Comparison of ENCODE assay signal across 11 cellular contexts in genomic region chr2:200750323-200750910, GRCh38.
DNase-seq lines count a peak whose midpoint lies in the region; ATAC-seq and TF ChIP-seq lines count a peak whose summit lies in the region.
"Had no signal": no experiment of that assay in that cellular context is flagged by ENCODE, and none has a peak within 500 bp of the region (broad histone marks: within the 10 kb centered on the region; RNA-seq: fewer than 3 reads in every experiment).

No MANE protein-coding gene starts in this region.

- no peak overlapping the region for H4K5ac ChIP-seq in IMR-90 (ENCODE audit: low read depth, low read length)

- no peak overlapping the region for H3K27ac ChIP-seq in IMR-90 (ENCODE audit: insufficient read depth, low read length)

- H3K18ac ChIP-seq in IMR-90 (ENCODE audit: low read depth, low read length) = no peak overlapping the region

- no peak overlapping the region for H3K4me3 ChIP-seq in IMR-90 (ENCODE audit: insufficient read depth, low read depth, low read length)

- H3K4ac ChIP-seq in IMR-90 (ENCODE audit: low read depth, low read length) = no peak overlapping the region

- H3K4me1 ChIP-seq in IMR-90 (ENCODE audit: control insufficient read depth, insufficient read depth, low read length) = peaks cover 23% of the 10 kb centered on the region

- 60% methylated on average over 1 of the region's 6 CpGs; no CpG with 5 or more reads in 1 of the 2 experiments for WGBS in IMR-90 (ENCODE audit: extremely low coverage in 2 of 2, insufficient read length in 1 of 2), 2 experiments

- no peaks in the 10 kb centered on the region for H3K9me3 Mint-ChIP-seq in progenitor cell of endocrine pancreas (ENCODE audit: low read depth)
- H3K9me3 Mint-ChIP-seq: CD8-positive, alpha-beta memory T cell; HFFc6 had no signal

- H2AK5ac ChIP-seq in IMR-90 (ENCODE audit: low read depth, low read length) = peak overlapping the region; percentile 73; the same call in 1 of the 2 replicates

- H3K27ac Mint-ChIP-seq in progenitor cell of endocrine pancreas = no peak overlapping the region
- H3K27ac Mint-ChIP-seq: CD8-positive, alpha-beta memory T cell; HFFc6 had no signal

- TF ChIP-seq RAD21 in IMR-90 (IDR thresholded peaks at IDR 0.05; ENCODE audit: low read length) = no peak

- intact Hi-C loops in IMR-90 (cut with micrococcal nuclease) = no loop called here

- H3K14ac ChIP-seq in IMR-90 (replicated peaks; ENCODE audit: low read depth, low read length) = no peak overlapping the region

- TF ChIP-seq CTCF in IMR-90 (conservative IDR thresholded peaks at IDR 0.05; ENCODE audit: low read depth, low read length) (no peak), progenitor cell of endocrine pancreas (IDR thresholded peaks at IDR 0.05; ENCODE audit: unreplicated experiment) (no peak)

- H4K20me1 ChIP-seq in IMR-90 (ENCODE audit: insufficient read depth, low read length) = no peaks in the 10 kb centered on the region

- H4K8ac ChIP-seq in IMR-90 (ENCODE audit: low read depth in 2 of 2, low read length in 2 of 2) = no peak overlapping the region

- peaks cover 17% of the 10 kb centered on the region for H3K9me1 ChIP-seq in IMR-90 (ENCODE audit: insufficient read depth, low read length)

- H4K91ac ChIP-seq in IMR-90 (ENCODE audit: insufficient read depth, low read depth, low read length) = no peak overlapping the region

- H3K27me3 Mint-ChIP-seq in progenitor cell of endocrine pancreas = peaks cover 16% of the 10 kb centered on the region

- no peak overlapping the region for H2AFZ ChIP-seq in IMR-90 (replicated peaks; ENCODE audit: low read length, poor library complexity)

- H3K9me3 ChIP-seq in IMR-90 (ENCODE audit: control insufficient read depth, insufficient read depth, low read length) = no peaks in the 10 kb centered on the region

- no peak overlapping the region for H2BK120ac ChIP-seq in IMR-90 (ENCODE audit: low read depth, low read length)

- no peaks in the 10 kb centered on the region for H3K36me3 Mint-ChIP-seq in progenitor cell of endocrine pancreas (ENCODE audit: insufficient read depth)
- H3K36me3 Mint-ChIP-seq: CD8-positive, alpha-beta memory T cell had no signal

- H3K4me1 Mint-ChIP-seq in progenitor cell of endocrine pancreas (ENCODE audit: low read depth) = peaks cover 16% of the 10 kb centered on the region
- H3K4me1 Mint-ChIP-seq: CD8-positive, alpha-beta memory T cell had no signal

- no peak overlapping the region for H3K9ac ChIP-seq in IMR-90 (ENCODE audit: low read depth, low read length)

- POLR2A ChIA-PET in IMR-90 (lab: Charles Lee; ENCODE audit: unreplicated experiment) = no interaction called here

- H2BK5ac ChIP-seq in IMR-90 (ENCODE audit: low read depth, low read length, poor library complexity, severe bottlenecking) = no peak overlapping the region

- H3K23ac ChIP-seq in IMR-90 (ENCODE audit: low read depth, low read length) = no peak overlapping the region

- H2AK9ac ChIP-seq in IMR-90 (replicated peaks; ENCODE audit: low read depth, low read length, poor library complexity) = no peak overlapping the region

- no peaks in the 10 kb centered on the region for H3K36me3 ChIP-seq in IMR-90 (ENCODE audit: control insufficient read depth, insufficient read depth, low read length)

- H2BK20ac ChIP-seq in IMR-90 (ENCODE audit: low read depth, low read length) = no peak overlapping the region

- H3K79me1 ChIP-seq in IMR-90 (ENCODE audit: low read depth in 1 of 2, low read length in 2 of 2) = no peaks in the 10 kb centered on the region; a peak in 1 of 4 replicates

- dilution Hi-C loops in IMR-90 (cut with HindIII; ENCODE audit: low sequenced_read_pairs, unreplicated experiment) = no loop called here

- TF ChIP-seq POLR2A in IMR-90 (IDR thresholded peaks at IDR 0.05; ENCODE audit: low read depth, low read length) = no peak

- no TSS peak for BruUV-seq in IMR-90 (replicated peaks; lab: Mats Ljungman, UMichigan)

- CTCF ChIA-PET in IMR-90 (lab: Yijun Ruan, JAX) = no interaction called here

- H3K4me2 ChIP-seq in IMR-90 (ENCODE audit: low read depth, low read length) = no peak overlapping the region

- H3K4me3 Mint-ChIP-seq in progenitor cell of endocrine pancreas (ENCODE audit: low read depth) = no peak overlapping the region
- H3K4me3 Mint-ChIP-seq: CD8-positive, alpha-beta memory T cell; HFFc6 had no signal

- DNase-seq in IMR-90 (no peak), dermis blood vessel endothelial cell (peak; percentile 48), myocyte (ENCODE audit: low read depth) (peak; percentile 13), T1000 (lab: John Stamatoyannopoulos, UW) (no peak), progenitor cell of endocrine pancreas (ENCODE audit: low spot score, unreplicated experiment) (no peak), SKM-1 treated with dmso at 0.1 percent for 144 hours (lab: John Stamatoyannopoulos, UW; ENCODE audit: unreplicated experiment) (no peak)
- DNase-seq in activated CD8-positive, alpha-beta memory T cell treated with anti-CD3 and anti-CD28 coated beads, Interleukin-2, amount 50 U/mL, for 48 hours = no peak
- DNase-seq: CD8-positive, alpha-beta memory T cell; DMS53; HCEC 1CT; HFFc6 had no signal

- in situ Hi-C loops in IMR-90 (cut with MboI; ENCODE audit: low sequenced_read_pairs) = no loop called here

- no peak for ATAC-seq in IMR-90 (ENCODE audit: low read depth)

- H3K27me3 ChIP-seq in IMR-90 (ENCODE audit: control insufficient read depth, insufficient read depth, low read length) = no peaks in the 10 kb centered on the region

- peak overlapping the region; percentile 67; the same call in 1 of the 3 replicates for H2BK15ac ChIP-seq in IMR-90 (ENCODE audit: low read depth, low read length)

- no peak overlapping the region for H3K56ac ChIP-seq in IMR-90 (ENCODE audit: extremely low read depth, insufficient read depth, low read length)

TF ChIP-seq in IMR-90, 13 proteins besides CTCF, POLR2A, EP300 and RAD21:
- TF ChIP-seq SMC3 (IDR thresholded peaks at IDR 0.05; ENCODE audit: low read depth, low read length) (no peak), CHD1 (IDR thresholded peaks at IDR 0.05; ENCODE audit: low read depth, low read length) (no peak), RCOR1 (IDR thresholded peaks at IDR 0.05; ENCODE audit: insufficient replicate concordance, low read length) (no peak), USF2 (IDR thresholded peaks at IDR 0.05; ENCODE audit: low read depth, low read length) (no peak), MAFK (IDR thresholded peaks at IDR 0.05; ENCODE audit: low read depth, low read length) (no peak), BHLHE40 (IDR thresholded peaks at IDR 0.05; ENCODE audit: low read depth, low read length) (no peak), NFE2L2 (IDR thresholded peaks at IDR 0.05; ENCODE audit: low read depth, low read length) (no peak), ELK1 (IDR thresholded peaks at IDR 0.05; ENCODE audit: borderline replicate concordance, low read depth, low read length) (no peak), MXI1 (IDR thresholded peaks at IDR 0.05; ENCODE audit: borderline replicate concordance, low read depth, low read length) (no peak), FOS (IDR thresholded peaks at IDR 0.05; ENCODE audit: low read depth, low read length) (no peak), RFX5 (IDR thresholded peaks at IDR 0.05; ENCODE audit: low read depth, low read length) (no peak), CEBPB (IDR thresholded peaks at IDR 0.05; ENCODE audit: low read depth, low read length) (no peak), MAZ (IDR thresholded peaks at IDR 0.05; ENCODE audit: borderline replicate concordance, low read depth, low read length) (no peak)

Comparison
In these comparisons a context has a peak if more than half of its experiments do, and no peak if none do; other contexts are left out.
1. DNase-seq: peak in dermis blood vessel endothelial cell (single experiment) and myocyte (single experiment); none in IMR-90 (single experiment), T1000 (single experiment), progenitor cell of endocrine pancreas (single experiment), SKM-1 treated with dmso at 0.1 percent for 144 hours (single experiment) and activated CD8-positive, alpha-beta memory T cell treated with anti-CD3 and anti-CD28 coated beads, Interleukin-2, amount 50 U/mL, for 48 hours (single experiment).